23 cellular contexts compared by ENCODE assay signal in the genomic region with DNA sequence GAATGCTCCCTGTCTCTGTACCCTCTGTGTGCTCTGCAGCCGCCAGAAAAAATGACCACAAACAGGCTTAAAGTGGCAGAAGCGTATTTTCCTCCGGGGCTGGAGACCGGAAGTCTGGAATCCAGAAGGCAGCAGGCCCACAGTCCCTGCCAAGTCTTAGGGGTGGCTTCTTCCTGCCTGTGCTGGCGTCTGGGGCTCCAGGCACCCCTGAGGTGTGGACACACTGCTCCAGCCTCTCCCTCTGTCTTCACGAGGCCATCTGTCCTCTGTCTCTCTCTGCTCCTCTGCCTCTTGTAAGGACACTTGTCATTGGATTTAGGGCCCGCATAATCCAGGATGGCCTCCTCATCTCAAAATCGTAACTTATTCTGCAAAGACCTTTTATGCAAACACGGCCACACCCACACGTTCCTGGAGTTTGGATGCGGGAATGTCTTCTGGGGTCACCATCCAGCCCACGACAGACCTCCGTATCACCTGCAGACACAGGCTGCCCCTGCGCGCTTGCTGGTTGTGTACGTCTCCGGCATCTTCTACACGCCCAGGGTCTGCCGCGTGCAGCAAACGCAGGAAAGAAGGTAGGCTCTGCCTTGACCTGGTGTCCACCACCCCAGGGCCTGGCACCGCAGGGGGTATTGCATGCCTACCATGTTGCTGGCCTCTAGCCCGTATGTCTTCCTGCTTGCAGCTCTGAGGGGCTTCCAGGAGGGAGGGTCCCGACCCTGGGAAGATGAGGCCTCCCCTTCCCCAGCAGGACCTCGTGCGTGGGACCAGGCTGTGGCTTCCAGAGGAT.
"Had no signal": no experiment of that assay in that cellular context is flagged by ENCODE, and none has a peak within 500 bp of the region (broad histone marks: within the 10 kb centered on the region; RNA-seq: fewer than 3 reads in every experiment).

No MANE protein-coding gene starts in this region.

- H2AFZ ChIP-seq: PC-9 had no signal

- H3K36me3 ChIP-seq: ascending aorta, cardiac muscle cell had no signal

- H3K9me3 ChIP-seq: ascending aorta had no signal

- H3K4me3 ChIP-seq: ascending aorta, cardiac muscle cell, K562, PC-9 had no signal

- H3K27ac ChIP-seq: ascending aorta, cardiac muscle cell, PC-9 had no signal

- H3K4me1 ChIP-seq: ascending aorta had no signal

- H3K27me3 ChIP-seq: ascending aorta, cardiac muscle cell had no signal

- H3K4me2 ChIP-seq: PC-9 had no signal

- ATAC-seq: activated CD8-positive, alpha-beta T cell treated with anti-CD3 and anti-CD28 coated beads for 36 hours; K562 had no signal

- DNase-seq: activated CD4-positive, alpha-beta T cell treated with anti-CD3 and anti-CD28 coated beads, Interleukin-2, amount 10 ng/mL, durations not matched to agents 24 days and 14 days; activated CD4-positive, alpha-beta T cell treated with anti-CD3 and anti-CD28 coated beads, Interleukin-2, amount 50 U/mL, for 4 hours; activated CD8-positive, alpha-beta T cell treated with anti-CD3 and anti-CD28 coated beads for 36 hours; activated gamma-delta T cell; activated naive CD4-positive, alpha-beta T cell treated with Interleukin-2 at 50 U/mL for 16 hours; activated naive CD8-positive, alpha-beta T cell treated with anti-CD3 and anti-CD28 coated beads, Interleukin-2, amount 10 ng/mL, durations not matched to agents 7 days and 5 days; activated T-cell treated with anti-CD3 and anti-CD28 coated beads, Interleukin-2, amount 50 U/mL, for 24 hours; amygdala; NCI-H1105; NCI-H1417 treated with DMSO at 0.1 percent for 48 hours; NCI-H187 treated with DMSO at 0.1 percent for 48 hours; NCI-H2081; NCI-H226; NCI-H524 treated with DMSO at 0.1 percent for 48 hours; PC-9; Right ventricle myocardium superior; SW 1271; T-helper 1 cell; T-helper 2 cell; T-helper 9 cell had no signal
